Comparison of ENCODE assay signal across 27 cellular contexts in genomic region chr5:56523779-56524178, GRCh38.
DNase-seq lines count a peak whose midpoint lies in the region; TF ChIP-seq lines count a peak whose summit lies in the region.
"Had no signal": no experiment of that assay in that cellular context is flagged by ENCODE, and none has a peak within 500 bp of the region (broad histone marks: within the 10 kb centered on the region; RNA-seq: fewer than 3 reads in every experiment).

No MANE protein-coding gene starts in this region.

- no peaks in the 10 kb centered on the region for H3K36me3 Mint-ChIP-seq in glutamatergic neuron (ENCODE audit: unreplicated experiment)
- H3K36me3 Mint-ChIP-seq: CD4-positive, CD25-positive, alpha-beta regulatory T cell; naive B cell had no signal

- no peak for TF ChIP-seq POLR2A in spleen (IDR thresholded peaks at IDR 0.05)

- H3K4me3 ChIP-seq in fibroblast of villous mesenchyme (ENCODE audit: low read depth, low read length) (no peak overlapping the region), spleen (no peak overlapping the region)
- H3K4me3 ChIP-seq: GM12878 had no signal

- no peaks in the 10 kb centered on the region for H3K4me1 Mint-ChIP-seq in glutamatergic neuron (ENCODE audit: low read depth, unreplicated experiment)
- H3K4me1 Mint-ChIP-seq: central memory CD8-positive, alpha-beta T cell had no signal

- H3K4me1 ChIP-seq in spleen, result peaks cover 0 to 18% (median 13%) of the 10 kb centered on the region in 6 donors

- intact Hi-C loops in spleen (cut with DNase I; ENCODE audit: low total_unique reads), result no loop called here

- no peaks in the 10 kb centered on the region for H3K9me3 Mint-ChIP-seq in glutamatergic neuron (ENCODE audit: unreplicated experiment)
- H3K9me3 Mint-ChIP-seq: activated naive CD4-positive, alpha-beta T cell treated with anti-CD3 and anti-CD28 coated beads, Interleukin-2, amount 10 ng/mL, durations not matched to agents 7 days and 5 days; CD4-positive, CD25-positive, alpha-beta regulatory T cell; central memory CD8-positive, alpha-beta T cell; naive B cell; T-helper 1 cell treated with Interleukin-12 subunit alpha and Interleukin-12 subunit beta and Interleukin-4 antibody, amounts not matched to agents 30 μg/mL and 1 μg/mL, for 36 hours had no signal

- H3K27ac Mint-ChIP-seq in glutamatergic neuron (ENCODE audit: unreplicated experiment), result no peak overlapping the region
- H3K27ac Mint-ChIP-seq: activated naive CD4-positive, alpha-beta T cell treated with anti-CD3 and anti-CD28 coated beads, Interleukin-2, amount 10 ng/mL, durations not matched to agents 7 days and 5 days; CD4-positive, CD25-positive, alpha-beta regulatory T cell; T-helper 1 cell treated with Interleukin-12 subunit alpha and Interleukin-12 subunit beta and Interleukin-4 antibody, amounts not matched to agents 30 μg/mL and 1 μg/mL, for 36 hours had no signal

- DNase-seq in HT-29 (ENCODE audit: low spot score), result peak; percentile 27
- peak; percentile 6 for DNase-seq in RPMI7951 (ENCODE audit: low read depth)
- DNase-seq in fibroblast of villous mesenchyme (ENCODE audit: low read depth), result peak; percentile 45
- DNase-seq in spleen, result no peak
- DNase-seq in glutamatergic neuron, result no peak
- DNase-seq in stimulated activated CD4-positive, alpha-beta T cell treated with anti-CD3 and anti-CD28 coated beads, Interleukin-15, amount 100 ng/mL, for 24 hours, result no peak
- no peak for DNase-seq in activated CD8-positive, alpha-beta memory T cell treated with anti-CD3 and anti-CD28 coated beads, Interleukin-2, amount 50 U/mL, for 4 hours
- DNase-seq: activated CD4-positive, alpha-beta T cell treated with anti-CD3 and anti-CD28 coated beads for 4 hours; activated naive CD4-positive, alpha-beta T cell treated with anti-CD3 and anti-CD28 coated beads, Interleukin-2, amount 10 ng/mL, durations not matched to agents 7 days and 5 days; CD4-positive, CD25-positive, alpha-beta regulatory T cell; DMS153; erythroblast; HCEC 1CT; Karpas-422; mesendoderm; naive B cell; NCI-H1092; NCI-H187 treated with DMSO at 0.1 percent for 48 hours; NCI-H345; NCI-H82; OCI-M1; right cardiac atrium; SHP77 treated with DMSO at 0.1 percent for 48 hours; stimulated activated CD8-positive, alpha-beta memory T cell treated with anti-CD3 and anti-CD28 coated beads, Interleukin-4, amount 100 ng/mL, for 48 hours had no signal

- TF ChIP-seq CTCF in fibroblast of villous mesenchyme (IDR thresholded peaks at IDR 0.05; ENCODE audit: insufficient read depth, low read depth, low read length), result no peak
- no peak for TF ChIP-seq CTCF in spleen (IDR thresholded peaks at IDR 0.05 in 8 of 11, conservative IDR thresholded peaks at IDR 0.05 in 3 of 11)
- TF ChIP-seq CTCF in glutamatergic neuron (IDR thresholded peaks at IDR 0.05; ENCODE audit: partially characterized antibody, unreplicated experiment), result no peak

- H3K27ac ChIP-seq in spleen, result peak overlapping the region in 6 of 8 donors; percentile 10 to 49 (median 28)

- WGBS in spleen, 5 donors, result 30 to 75% (median 67%) methylated on average over 2 of the region's 2 CpGs

- peaks cover 2% of the 10 kb centered on the region for H3K27me3 Mint-ChIP-seq in glutamatergic neuron (ENCODE audit: unreplicated experiment)
- H3K27me3 Mint-ChIP-seq: CD4-positive, CD25-positive, alpha-beta regulatory T cell; naive B cell had no signal

- H3K36me3 ChIP-seq in spleen, result no peaks in the 10 kb centered on the region

- H3K9me3 ChIP-seq in spleen, result no peaks in the 10 kb centered on the region

- H3K4me3 Mint-ChIP-seq in glutamatergic neuron (ENCODE audit: unreplicated experiment), result no peak overlapping the region
- H3K4me3 Mint-ChIP-seq: activated naive CD4-positive, alpha-beta T cell treated with anti-CD3 and anti-CD28 coated beads, Interleukin-2, amount 10 ng/mL, durations not matched to agents 7 days and 5 days; CD4-positive, CD25-positive, alpha-beta regulatory T cell; central memory CD8-positive, alpha-beta T cell; naive B cell; T-helper 1 cell treated with Interleukin-12 subunit alpha and Interleukin-12 subunit beta and Interleukin-4 antibody, amounts not matched to agents 30 μg/mL and 1 μg/mL, for 36 hours had no signal

- H3K27me3 ChIP-seq in spleen (replicated peaks in 1 of 7), result no peaks in the 10 kb centered on the region

Comparison
In these comparisons a context has a peak if more than half of its experiments do, and no peak if none do; other contexts are left out.
1. DNase-seq: peak in HT-29 (single experiment), RPMI7951 (single experiment) and fibroblast of villous mesenchyme (single experiment); none in spleen (single experiment), glutamatergic neuron (single experiment), stimulated activated CD4-positive, alpha-beta T cell treated with anti-CD3 and anti-CD28 coated beads, Interleukin-15, amount 100 ng/mL, for 24 hours (single experiment) and activated CD8-positive, alpha-beta memory T cell treated with anti-CD3 and anti-CD28 coated beads, Interleukin-2, amount 50 U/mL, for 4 hours (single experiment).